Comparison of ENCODE assay signal across 9 cellular contexts in genomic region chr15:39919396-39919739, GRCh38. TPM values are rescaled to one million over a fixed set of nuclear protein-coding genes. Genes with fewer than 3 reads are reported as not detected.
DNase-seq lines count a peak whose midpoint lies in the region; ATAC-seq and TF ChIP-seq lines count a peak whose summit lies in the region.
"Had no signal": no experiment of that assay in that cellular context is flagged by ENCODE, and none has a peak within 500 bp of the region (broad histone marks: within the 10 kb centered on the region; RNA-seq: fewer than 3 reads in every experiment).

No MANE protein-coding gene starts in this region.

- H3K9me2 ChIP-seq in OCI-LY7 (ENCODE audit: insufficient read depth, low read length), result no peaks in the 10 kb centered on the region

- POLR2A ChIA-PET in OCI-LY7 (lab: Charles Lee), result no interaction called here

- TF ChIP-seq CTCF in endothelial cell (IDR thresholded peaks at IDR 0.05; ENCODE audit: unreplicated experiment), result no peak
- TF ChIP-seq CTCF in neural crest cell (conservative IDR thresholded peaks at IDR 0.05), result no peak
- no peak for TF ChIP-seq CTCF in OCI-LY7 (conservative IDR thresholded peaks at IDR 0.05; ENCODE audit: low read length)

- peaks cover 6% of the 10 kb centered on the region for H3K4me1 ChIP-seq in OCI-LY7 (ENCODE audit: insufficient read depth, low read length, poor library complexity, severe bottlenecking)

- no peaks in the 10 kb centered on the region for H3K9me3 ChIP-seq in OCI-LY7 (ENCODE audit: low read length)

- no peaks in the 10 kb centered on the region for H3K79me2 ChIP-seq in OCI-LY7 (ENCODE audit: insufficient read depth, low read depth, low read length)

- DNase-seq in AG20443 (ENCODE audit: low spot score) (peak; percentile 30), NCI-H69 (lab: John Stamatoyannopoulos, UW) (peak; percentile 74), endothelial cell (ENCODE audit: low spot score) (peak; percentile 9), neural crest cell (ENCODE audit: low read depth, low spot score) (peak; percentile 14), NOMO-1 treated with DMSO at 0.1 percent for 48 hours (lab: John Stamatoyannopoulos, UW; ENCODE audit: unreplicated experiment) (no peak), GOT3 (lab: John Stamatoyannopoulos, UW) (no peak), OCI-LY7 (ENCODE audit: low spot score) (no peak)
- DNase-seq: NCI-H524 treated with DMSO at 0.1 percent for 48 hours had no signal

- H3K4me1 Mint-ChIP-seq in endothelial cell (ENCODE audit: unreplicated experiment) (peaks cover 5% of the 10 kb centered on the region), neural crest cell (peaks cover 13% of the 10 kb centered on the region)

- ATAC-seq in GM19351 (IDR thresholded peaks at IDR 0.05; ENCODE audit: unreplicated experiment), result no peak

- H3K27ac ChIP-seq in OCI-LY7 (ENCODE audit: low read depth, low read length, poor library complexity, severe bottlenecking), result no peak overlapping the region

- no TSS peak for BruUV-seq in OCI-LY7 (replicated peaks; lab: Mats Ljungman, UMichigan)

- no peak overlapping the region for H3K4me2 ChIP-seq in OCI-LY7 (ENCODE audit: low read length)

- no peaks in the 10 kb centered on the region for H3K36me3 Mint-ChIP-seq in endothelial cell (ENCODE audit: low read depth, unreplicated experiment)
- H3K36me3 Mint-ChIP-seq in neural crest cell (ENCODE audit: low read depth), result peaks cover 7% of the 10 kb centered on the region

- H3K27ac Mint-ChIP-seq in endothelial cell (ENCODE audit: unreplicated experiment) (no peak overlapping the region), neural crest cell (ENCODE audit: unreplicated experiment) (no peak overlapping the region)

- no peaks in the 10 kb centered on the region for H4K20me1 ChIP-seq in OCI-LY7 (ENCODE audit: insufficient read depth, low read length)

- no peaks in the 10 kb centered on the region for H3K36me3 ChIP-seq in OCI-LY7 (ENCODE audit: insufficient read depth, low read length)

- H3K4me3 ChIP-seq in OCI-LY7 (ENCODE audit: low read depth, low read length, poor library complexity, severe bottlenecking), result no peak overlapping the region

- H3K4me3 Mint-ChIP-seq in endothelial cell (ENCODE audit: unreplicated experiment) (peak overlapping the region; percentile 85), neural crest cell (peak overlapping the region; percentile 45)

- intact Hi-C loops in OCI-LY7 (cut with micrococcal nuclease; ENCODE audit: unreplicated experiment), result no loop called here

- no peak overlapping the region for H2AFZ ChIP-seq in OCI-LY7 (ENCODE audit: low read length)

- no peaks in the 10 kb centered on the region for H3K9me3 Mint-ChIP-seq in endothelial cell (ENCODE audit: unreplicated experiment)
- peaks cover 12% of the 10 kb centered on the region for H3K9me3 Mint-ChIP-seq in neural crest cell

- CTCF ChIA-PET in OCI-LY7 (lab: Charles Lee; ENCODE audit: unreplicated experiment), result no interaction called here

- H3K27me3 Mint-ChIP-seq in endothelial cell (ENCODE audit: unreplicated experiment) (peaks cover 5% of the 10 kb centered on the region), neural crest cell (ENCODE audit: low read depth) (peaks cover 63% of the 10 kb centered on the region)

RNA-seq across cellular contexts. Expression of gene GPR176, which starts 0.7 kb away (rescaled TPM):
- total RNA-seq in endothelial cell (ENCODE audit: unreplicated experiment) (2.4 TPM), neural crest cell (3.7 and 4.2 TPM in 2 replicates), OCI-LY7 (2022) (not detected in 2 replicates)
- 0.57 TPM in 1 of 2 replicates, not detected in the other for total RNA-seq in OCI-LY7 (2014; rRNA removed; shearing (Covaris generic))

RNA-seq across cellular contexts. Expression of gene EIF2AK4, which starts 14.5 kb away (rescaled TPM):
- total RNA-seq in endothelial cell (ENCODE audit: unreplicated experiment) (42.0 TPM), neural crest cell (52.1 and 53.0 TPM in 2 replicates), OCI-LY7 (2022) (10.7 and 14.1 TPM in 2 replicates)
- 6.1 and 10.5 TPM in 2 replicates for total RNA-seq in OCI-LY7 (2014; rRNA removed; shearing (Covaris generic))

Comparison
In these comparisons a context has a peak if more than half of its experiments do, and no peak if none do; other contexts are left out.
1. DNase-seq: peak in AG20443 (single experiment), NCI-H69 (single experiment), endothelial cell (single experiment) and neural crest cell (single experiment); none in NOMO-1 treated with DMSO at 0.1 percent for 48 hours (single experiment), GOT3 (single experiment) and OCI-LY7 (single experiment).